21 cellular contexts compared by ENCODE assay signal in genomic region chr2:193382583-193382982, GRCh38.
"Had no signal": no experiment of that assay in that cellular context is flagged by ENCODE, and none has a peak within 500 bp of the region (broad histone marks: within the 10 kb centered on the region; RNA-seq: fewer than 3 reads in every experiment).

No MANE protein-coding gene starts in this region.

- H3K27me3 ChIP-seq: heart left ventricle, neutrophil, right lobe of liver, spleen, tibial artery had no signal

- H3K9me3 ChIP-seq: neutrophil, psoas muscle, right lobe of liver, tibial artery had no signal

- H3K4me3 ChIP-seq: coronary artery, heart left ventricle, lung, psoas muscle, right lobe of liver, spleen, tibial artery had no signal

- ATAC-seq: heart left ventricle; left colon; left ventricle myocardium superior; psoas muscle; right lobe of liver; stimulated activated memory B cell treated with anti-CD40 and anti-IgM and Interleukin-4, amounts not matched to agents 10 μg/mL and 1 μg/mL and 100 μg/mL, for 72 hours had no signal

- H3K36me3 ChIP-seq: heart left ventricle, neutrophil, right lobe of liver, spleen, tibial artery had no signal

- H3K36me3 Mint-ChIP-seq: stimulated activated memory B cell treated with anti-CD40 and anti-IgM and Interleukin-4, amounts not matched to agents 10 μg/mL and 1 μg/mL and 100 μg/mL, for 72 hours had no signal

- H3K4me1 Mint-ChIP-seq: naive B cell; nephron progenitor cell; stimulated activated memory B cell treated with anti-CD40 and anti-IgM and Interleukin-4, amounts not matched to agents 10 μg/mL and 1 μg/mL and 100 μg/mL, for 72 hours had no signal

- H3K27ac Mint-ChIP-seq: naive B cell; nephron progenitor cell; stimulated activated memory B cell treated with anti-CD40 and anti-IgM and Interleukin-4, amounts not matched to agents 10 μg/mL and 1 μg/mL and 100 μg/mL, for 72 hours; stimulated activated naive CD8-positive, alpha-beta T cell treated with anti-CD3 and anti-CD28 coated beads, Interleukin-15, Interleukin-2, amounts not matched to agents 100 ng/mL and 50 ng/mL, for 24 hours had no signal

- H3K27ac ChIP-seq: coronary artery, heart left ventricle, neutrophil, psoas muscle, right lobe of liver, spleen, tibial artery had no signal

- H3K4me1 ChIP-seq: heart left ventricle, psoas muscle, right lobe of liver, spleen, tibial artery had no signal

- H3K27me3 Mint-ChIP-seq: naive B cell; stimulated activated memory B cell treated with anti-CD40 and anti-IgM and Interleukin-4, amounts not matched to agents 10 μg/mL and 1 μg/mL and 100 μg/mL, for 72 hours; stimulated activated naive CD8-positive, alpha-beta T cell treated with anti-CD3 and anti-CD28 coated beads, Interleukin-15, Interleukin-2, amounts not matched to agents 100 ng/mL and 50 ng/mL, for 24 hours had no signal

- DNase-seq: effector CD4-positive, alpha-beta T cell; heart left ventricle; hippocampal formation; left colon; left ventricle myocardium superior; mesenchymal stem cell; naive B cell; nephron progenitor cell; psoas muscle; retina; right lobe of liver; spleen; stimulated activated CD4-positive, alpha-beta T cell treated with anti-CD3 and anti-CD28 coated beads, Interleukin-15, amount 100 ng/mL, for 24 hours; stimulated activated CD4-positive, alpha-beta T cell treated with anti-CD3 and anti-CD28 coated beads, Interleukin-1b, Interleukin-23, amount 100 ng/mL, for 48 hours; stimulated activated CD4-positive, alpha-beta T cell treated with anti-CD3 and anti-CD28 coated beads, Interleukin-4, amount 100 ng/mL, for 24 hours; tibial artery had no signal

- H3K4me3 Mint-ChIP-seq: naive B cell; nephron progenitor cell; stimulated activated memory B cell treated with anti-CD40 and anti-IgM and Interleukin-4, amounts not matched to agents 10 μg/mL and 1 μg/mL and 100 μg/mL, for 72 hours; stimulated activated naive CD8-positive, alpha-beta T cell treated with anti-CD3 and anti-CD28 coated beads, Interleukin-15, Interleukin-2, amounts not matched to agents 100 ng/mL and 50 ng/mL, for 24 hours had no signal

- H3K9me3 Mint-ChIP-seq: stimulated activated memory B cell treated with anti-CD40 and anti-IgM and Interleukin-4, amounts not matched to agents 10 μg/mL and 1 μg/mL and 100 μg/mL, for 72 hours; stimulated activated naive CD8-positive, alpha-beta T cell treated with anti-CD3 and anti-CD28 coated beads, Interleukin-15, Interleukin-2, amounts not matched to agents 100 ng/mL and 50 ng/mL, for 24 hours had no signal
